In the genomic region with DNA sequence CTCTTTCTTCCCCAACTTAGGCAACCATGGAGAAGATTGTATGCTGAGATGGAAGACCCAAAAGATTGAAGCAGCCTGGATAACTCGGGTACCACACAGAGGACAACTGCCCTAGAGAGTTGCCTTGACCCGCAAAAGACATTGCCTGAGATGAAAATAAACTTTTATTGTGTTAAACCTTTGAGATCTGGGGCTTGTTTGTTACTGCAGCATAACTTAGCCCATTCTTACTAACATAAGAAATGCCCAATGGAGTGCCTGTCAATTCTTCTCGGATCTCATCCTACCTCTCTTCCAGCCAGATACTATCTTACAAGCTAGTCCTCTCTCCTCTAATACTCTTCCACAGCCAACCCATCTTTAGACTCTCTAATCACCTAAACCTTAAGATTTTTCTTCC, we compare ENCODE assay signal across 18 cellular contexts.
A peak's percentile ranks its signal among the peaks of the same experiment; 100 is the strongest.
DNase-seq lines count a peak whose midpoint lies in the region; ATAC-seq, FAIRE-seq and TF ChIP-seq lines count a peak whose summit lies in the region.
"Had no signal": no experiment of that assay in that cellular context is flagged by ENCODE, and none has a peak within 500 bp of the region (broad histone marks: within the 10 kb centered on the region; RNA-seq: fewer than 3 reads in every experiment).

No MANE protein-coding gene starts in this region.

- no peaks in the 10 kb centered on the region for H3K27me3 Mint-ChIP-seq in activated CD4-positive, alpha-beta T cell treated with anti-CD3 and anti-CD28 coated beads for 36 hours
- H3K27me3 Mint-ChIP-seq in naive thymus-derived CD4-positive, alpha-beta T cell = peaks cover 0 to 4% (median 0%) of the 10 kb centered on the region in 5 donors

- no peak overlapping the region for H2BK5ac ChIP-seq in mesenchymal stem cell (ENCODE audit: low read depth, low read length, poor library complexity, severe bottlenecking)

- 23% methylated on average over 3 of the region's 3 CpGs for WGBS in HepG2 (ENCODE audit: low lambda C conversion rate)
- 83% methylated on average over 3 of the region's 3 CpGs for WGBS in right lobe of liver (ENCODE audit: insufficient coverage, low coverage, low lambda C conversion rate, missing lambda C conversion rate)
- WGBS in upper lobe of left lung, 2 donors = 94 to 100% methylated on average over 3 of the region's 3 CpGs
- WGBS in mesenchymal stem cell = 97% methylated on average over 2 of the region's 3 CpGs

- TF ChIP-seq CTCF in HepG2 (CRISPR knock-in tag; IDR thresholded peaks at IDR 0.05) (no peak), right lobe of liver (IDR thresholded peaks at IDR 0.05) (no peak), upper lobe of left lung (IDR thresholded peaks at IDR 0.05) (no peak)

- H3K14ac ChIP-seq in mesenchymal stem cell (ENCODE audit: low read length in 2 of 2) = no peak overlapping the region

- H2AFZ ChIP-seq in HepG2 (ENCODE audit: low read length) (no peak overlapping the region), mesenchymal stem cell (ENCODE audit: low read depth, low read length) (no peak overlapping the region)

- H4K8ac ChIP-seq in mesenchymal stem cell (ENCODE audit: low read length) = no peak overlapping the region

- H2BK120ac ChIP-seq in mesenchymal stem cell (ENCODE audit: low read depth, low read length) = no peak overlapping the region

- no peak for DNase-seq in activated CD4-positive, alpha-beta T cell treated with anti-CD3 and anti-CD28 coated beads for 36 hours
- no peak for DNase-seq in activated CD4-positive, alpha-beta T cell treated with anti-CD3 and anti-CD28 coated beads for 4 hours
- no peak for DNase-seq in HepG2 (ENCODE audit: low spot score)
- DNase-seq in right lobe of liver = no peak
- DNase-seq in naive thymus-derived CD4-positive, alpha-beta T cell = no peak
- no peak for DNase-seq in upper lobe of left lung
- no peak for DNase-seq in mesenchymal stem cell
- DNase-seq: 8988T, DMS79, KBM-7, NCI-H1105 treated with DMSO at 0.1 percent for 48 hours, NCI-H1694, NCI-H2081 treated with DMSO at 0.1 percent for 48 hours, NCI-H446 treated with DMSO at 0.1 percent for 48 hours had no signal

- no peak overlapping the region for H3K27ac ChIP-seq in HepG2 (ENCODE audit: extremely low read length, insufficient read depth, low read length)
- H3K27ac ChIP-seq in right lobe of liver = no peak overlapping the region
- no peak overlapping the region for H3K27ac ChIP-seq in naive thymus-derived CD4-positive, alpha-beta T cell (ENCODE audit: low read depth, low read length)
- H3K27ac ChIP-seq in upper lobe of left lung = no peak overlapping the region
- H3K27ac ChIP-seq in mesenchymal stem cell (ENCODE audit: low read length, poor library complexity, severe bottlenecking) = no peak overlapping the region

- H3K4me2 ChIP-seq in HepG2 (ENCODE audit: low read depth, low read length) = no peak overlapping the region
- no peak overlapping the region for H3K4me2 ChIP-seq in mesenchymal stem cell (ENCODE audit: low read length, poor library complexity, severe bottlenecking)

- BruUV-seq in HepG2 (replicated peaks; lab: Mats Ljungman, UMichigan) = no TSS peak

- no peak overlapping the region for H3K4me3 Mint-ChIP-seq in activated CD4-positive, alpha-beta T cell treated with anti-CD3 and anti-CD28 coated beads for 36 hours
- H3K4me3 Mint-ChIP-seq in naive thymus-derived CD4-positive, alpha-beta T cell = peak overlapping the region in 3 of 10 donors; percentile 8 to 70 (median 10)
- H3K4me3 Mint-ChIP-seq: CD14-positive monocyte had no signal

- TF ChIP-seq RAD21 in HepG2 (CRISPR knock-in tag; IDR thresholded peaks at IDR 0.05) = no peak

- H3K27ac Mint-ChIP-seq in activated CD4-positive, alpha-beta T cell treated with anti-CD3 and anti-CD28 coated beads for 36 hours = peak overlapping the region; percentile 37
- H3K27ac Mint-ChIP-seq in naive thymus-derived CD4-positive, alpha-beta T cell = peak overlapping the region in 8 of 9 donors; percentile 10 to 93 (median 65)
- H3K27ac Mint-ChIP-seq: CD14-positive monocyte had no signal

- H3K36me3 Mint-ChIP-seq in activated CD4-positive, alpha-beta T cell treated with anti-CD3 and anti-CD28 coated beads for 36 hours (ENCODE audit: low read depth) = peaks cover 3% of the 10 kb centered on the region
- peaks cover 0 to 15% (median 5%) of the 10 kb centered on the region in 5 donors for H3K36me3 Mint-ChIP-seq in naive thymus-derived CD4-positive, alpha-beta T cell
- H3K36me3 Mint-ChIP-seq: CD14-positive monocyte had no signal

- no peak for ATAC-seq in activated CD4-positive, alpha-beta T cell treated with anti-CD3 and anti-CD28 coated beads for 36 hours
- ATAC-seq in HepG2 = no peak
- no peak for ATAC-seq in right lobe of liver
- ATAC-seq in naive thymus-derived CD4-positive, alpha-beta T cell = no peak
- ATAC-seq in upper lobe of left lung (ENCODE audit: low FRiP score in 2 of 2) = no peak
- ATAC-seq in GM18858 (IDR thresholded peaks at IDR 0.05; ENCODE audit: unreplicated experiment) = no peak
- ATAC-seq: Panc1 had no signal

- H3K4me1 ChIP-seq in HepG2 (ENCODE audit: insufficient read depth, low read length) (peaks cover 28% of the 10 kb centered on the region), right lobe of liver (no peaks in the 10 kb centered on the region), upper lobe of left lung (no peaks in the 10 kb centered on the region), mesenchymal stem cell (ENCODE audit: control insufficient read depth, insufficient read depth, low read depth, low read length) (no peaks in the 10 kb centered on the region)
- peaks cover 13 to 36% of the 10 kb centered on the region in 2 donors for H3K4me1 ChIP-seq in naive thymus-derived CD4-positive, alpha-beta T cell (ENCODE audit: control insufficient read depth in 2 of 2, insufficient read depth in 2 of 2, low read length in 2 of 2)

- TF ChIP-seq POLR2A in HepG2 (IDR thresholded peaks at IDR 0.05; ENCODE audit: insufficient read depth in 1 of 2, low read depth in 2 of 2, low read length in 2 of 2) (no peak), right lobe of liver (IDR thresholded peaks at IDR 0.05) (no peak), upper lobe of left lung (IDR thresholded peaks at IDR 0.05) (no peak)

- peaks cover 4% of the 10 kb centered on the region for H3K79me1 ChIP-seq in mesenchymal stem cell (replicated peaks; ENCODE audit: low read length, poor library complexity, severe bottlenecking)

- H3K4me3 ChIP-seq in HepG2 (replicated peaks in 1 of 3; ENCODE audit: insufficient read depth in 1 of 3, low read depth in 2 of 3, low read length in 3 of 3) = no peak overlapping the region
- H3K4me3 ChIP-seq in right lobe of liver = no peak overlapping the region
- no peak overlapping the region for H3K4me3 ChIP-seq in naive thymus-derived CD4-positive, alpha-beta T cell (ENCODE audit: low read length)
- no peak overlapping the region for H3K4me3 ChIP-seq in upper lobe of left lung
- no peak overlapping the region for H3K4me3 ChIP-seq in mesenchymal stem cell (ENCODE audit: insufficient read depth in 1 of 2, low read depth in 1 of 2, low read length in 2 of 2)

- H2BK12ac ChIP-seq in mesenchymal stem cell (ENCODE audit: low read length in 2 of 2) = no peak overlapping the region

- in situ Hi-C loops in HepG2 (cut with HindIII; ENCODE audit: extremely low pct_ligation_motif_present, low pct_unique_long_range_greater_than_20kb) = no loop called here

- H3K36me3 ChIP-seq in HepG2 (replicated peaks in 1 of 2; ENCODE audit: control insufficient read depth in 1 of 2, insufficient read depth in 2 of 2, low read length in 2 of 2) = no peaks in the 10 kb centered on the region
- H3K36me3 ChIP-seq in right lobe of liver = no peaks in the 10 kb centered on the region
- no peaks in the 10 kb centered on the region for H3K36me3 ChIP-seq in naive thymus-derived CD4-positive, alpha-beta T cell (ENCODE audit: control insufficient read depth in 2 of 3, insufficient read depth in 3 of 3, low read length in 3 of 3)
- no peaks in the 10 kb centered on the region for H3K36me3 ChIP-seq in upper lobe of left lung
- H3K36me3 ChIP-seq in mesenchymal stem cell (ENCODE audit: control insufficient read depth in 1 of 2, insufficient read depth in 2 of 2, low read depth in 1 of 2, low read length in 2 of 2) = no peaks in the 10 kb centered on the region

- H3K79me2 ChIP-seq in HepG2 (ENCODE audit: insufficient read depth, low read length) = no peaks in the 10 kb centered on the region

- no peaks in the 10 kb centered on the region for H4K20me1 ChIP-seq in HepG2 (ENCODE audit: insufficient read depth, low read length)

- CTCF ChIA-PET in activated CD4-positive, alpha-beta T cell treated with anti-CD3 and anti-CD28 coated beads for 36 hours (lab: Charles Lee) = no interaction called here
- CTCF ChIA-PET in HepG2 (lab: Yijun Ruan, JAX; ENCODE audit: low intra/inter-chr PET ratio, low total read pairs) = no interaction called here
- CTCF ChIA-PET in naive thymus-derived CD4-positive, alpha-beta T cell (lab: Charles Lee) = no interaction called here

- H3K4me1 Mint-ChIP-seq in activated CD4-positive, alpha-beta T cell treated with anti-CD3 and anti-CD28 coated beads for 36 hours = peaks cover 18% of the 10 kb centered on the region
- H3K4me1 Mint-ChIP-seq in naive thymus-derived CD4-positive, alpha-beta T cell = peaks cover 16 to 42% (median 31%) of the 10 kb centered on the region in 7 donors

- peaks cover 12% of the 10 kb centered on the region; the same call in 1 of the 2 replicates for H3K9me3 ChIP-seq in HepG2 (ENCODE audit: low read length)
- H3K9me3 ChIP-seq in right lobe of liver = no peaks in the 10 kb centered on the region
- H3K9me3 ChIP-seq in naive thymus-derived CD4-positive, alpha-beta T cell (ENCODE audit: control insufficient read depth in 2 of 3, low read length in 3 of 3) = no peaks in the 10 kb centered on the region
- H3K9me3 ChIP-seq in upper lobe of left lung = no peaks in the 10 kb centered on the region
- H3K9me3 ChIP-seq in mesenchymal stem cell (ENCODE audit: control insufficient read depth, low read length) = peaks cover 6% of the 10 kb centered on the region

- no peak overlapping the region for H3K18ac ChIP-seq in mesenchymal stem cell (ENCODE audit: low read depth in 1 of 2, low read length in 2 of 2)

- H2AK5ac ChIP-seq in mesenchymal stem cell (ENCODE audit: low read length, severe bottlenecking) = no peak overlapping the region

- H4K91ac ChIP-seq in mesenchymal stem cell (ENCODE audit: low read length) = no peak overlapping the region

- intact Hi-C loops in activated CD4-positive, alpha-beta T cell treated with anti-CD3 and anti-CD28 coated beads for 36 hours (cut with DNase I, micrococcal nuclease) = no loop called here
- intact Hi-C loops in HepG2 (cut with micrococcal nuclease; ENCODE audit: unreplicated experiment) (no loop called here), right lobe of liver (cut with DNase I) (no loop called here)
- intact Hi-C loops in naive thymus-derived CD4-positive, alpha-beta T cell (cut with micrococcal nuclease) = loop anchor here in 1 of 2 donors (2.0 to 10.0 kb wide), 2 partner anchors 41 to 49 kb away; no protein-coding TSS in a partner anchor

- no peak overlapping the region for H3K4ac ChIP-seq in mesenchymal stem cell (ENCODE audit: low read depth in 1 of 2, low read length in 2 of 2)

- POLR2A ChIA-PET in activated CD4-positive, alpha-beta T cell treated with anti-CD3 and anti-CD28 coated beads for 36 hours (lab: Charles Lee) = no interaction called here
- POLR2A ChIA-PET in HepG2 (lab: Yijun Ruan, JAX) = no interaction called here
- POLR2A ChIA-PET in naive thymus-derived CD4-positive, alpha-beta T cell (lab: Charles Lee) = interaction anchor here (0.6 to 1.1 kb wide), 2 partner anchors 54 to 75 kb away, joined by 3 read pairs; no protein-coding TSS in a partner anchor

- H2BK15ac ChIP-seq in mesenchymal stem cell (ENCODE audit: low read depth, poor library complexity, severe bottlenecking) = no peak overlapping the region

- TF ChIP-seq EP300 in HepG2 (IDR thresholded peaks at IDR 0.05; ENCODE audit: low read depth in 2 of 2, low read length in 2 of 2) (no peak), HepG2 (CRISPR knock-in tag; IDR thresholded peaks at IDR 0.05; ENCODE audit: borderline replicate concordance) (no peak), upper lobe of left lung (IDR thresholded peaks at IDR 0.05) (no peak)

- H3K23ac ChIP-seq in mesenchymal stem cell (ENCODE audit: low read length in 2 of 2) = no peak overlapping the region

- FAIRE-seq in HepG2 (lab: Jason Lieb, UNC) = no peak
- FAIRE-seq: D721Med had no signal

- no peaks in the 10 kb centered on the region for H3K27me3 ChIP-seq in HepG2 (ENCODE audit: control insufficient read depth in 1 of 2, insufficient read depth in 2 of 2, low read length in 2 of 2)
- no peaks in the 10 kb centered on the region for H3K27me3 ChIP-seq in right lobe of liver
- no peaks in the 10 kb centered on the region for H3K27me3 ChIP-seq in naive thymus-derived CD4-positive, alpha-beta T cell (ENCODE audit: control insufficient read depth in 2 of 2, insufficient read depth in 2 of 2, low read length in 2 of 2)
- H3K27me3 ChIP-seq in upper lobe of left lung = no peaks in the 10 kb centered on the region
- H3K27me3 ChIP-seq in mesenchymal stem cell (ENCODE audit: control insufficient read depth in 1 of 2, insufficient read depth in 1 of 2, low read length in 2 of 2) = peaks cover 0 to 4% of the 10 kb centered on the region in 2 experiments

- H3K9ac ChIP-seq in HepG2 (ENCODE audit: insufficient read depth, low read depth, low read length) (no peak overlapping the region), mesenchymal stem cell (ENCODE audit: low read length) (no peak overlapping the region)

- H3K9me3 Mint-ChIP-seq in activated CD4-positive, alpha-beta T cell treated with anti-CD3 and anti-CD28 coated beads for 36 hours (ENCODE audit: low read depth) = peaks cover 10% of the 10 kb centered on the region
- H3K9me3 Mint-ChIP-seq in naive thymus-derived CD4-positive, alpha-beta T cell = peaks cover 0 to 18% (median 5%) of the 10 kb centered on the region in 11 donors
